Comparison of ENCODE assay signal across 18 cellular contexts in genomic region chr22:39915295-39915726, GRCh38. TPM values are rescaled to one million over a fixed set of nuclear protein-coding genes. Genes with fewer than 3 reads are reported as not detected.
DNase-seq lines count a peak whose midpoint lies in the region; ATAC-seq, FAIRE-seq and TF ChIP-seq lines count a peak whose summit lies in the region.
"Had no signal": no experiment of that assay in that cellular context is flagged by ENCODE, and none has a peak within 500 bp of the region (broad histone marks: within the 10 kb centered on the region; RNA-seq: fewer than 3 reads in every experiment).

No MANE protein-coding gene starts in this region.

- no peak for DNase-seq in CD4-positive, CD25-positive, alpha-beta regulatory T cell
- no peak for DNase-seq in CD8-positive, alpha-beta memory T cell
- peak; percentile 43 for DNase-seq in activated CD8-positive, alpha-beta T cell treated with anti-CD3 and anti-CD28 coated beads, Interleukin-2, amount 10 ng/mL, durations not matched to agents 7 days and 5 days
- DNase-seq in memory B cell (ENCODE audit: low spot score in 2 of 2): no peak
- DNase-seq in left ventricle myocardium inferior: no peak
- DNase-seq in GM19239 (ENCODE audit: insufficient read length, low spot score): no peak
- DNase-seq in mucosa of descending colon: no peak
- DNase-seq: activated CD8-positive, alpha-beta memory T cell treated with anti-CD3 and anti-CD28 coated beads, Interleukin-2, amount 50 U/mL, for 4 hours; gastrocnemius medialis; Kasumi-1; NCI-H146; NCI-H345 had no signal

- peak overlapping the region; percentile 53 to 87 (median 58) for H3K4me3 Mint-ChIP-seq in CD4-positive, CD25-positive, alpha-beta regulatory T cell
- H3K4me3 Mint-ChIP-seq in CD8-positive, alpha-beta memory T cell: peak overlapping the region; percentile 84 to 99 (median 92)
- H3K4me3 Mint-ChIP-seq in activated CD8-positive, alpha-beta T cell treated with anti-CD3 and anti-CD28 coated beads, Interleukin-2, amount 10 ng/mL, durations not matched to agents 7 days and 5 days: peak overlapping the region; percentile 95
- peak overlapping the region; percentile 13 for H3K4me3 Mint-ChIP-seq in memory B cell

- intact Hi-C loops in left ventricle myocardium inferior (cut with micrococcal nuclease): no loop called here
- intact Hi-C loops in mucosa of descending colon (cut with DNase I, micrococcal nuclease): loop anchor here in 1 of 2 donors (10.0 kb wide), 1 partner anchor 61 kb away; no protein-coding TSS in a partner anchor

- H3K27ac ChIP-seq in CD4-positive, CD25-positive, alpha-beta regulatory T cell (ENCODE audit: insufficient read depth, low read length, poor library complexity, severe bottlenecking): peak overlapping the region; percentile 84
- peak overlapping the region; percentile 10 for H3K27ac ChIP-seq in CD8-positive, alpha-beta memory T cell (ENCODE audit: low read depth, low read length)
- H3K27ac ChIP-seq in left ventricle myocardium inferior (replicated peaks): no peak overlapping the region
- H3K27ac ChIP-seq: BLaER1, gastrocnemius medialis, right atrium auricular region, thoracic aorta had no signal

- H3K9me3 Mint-ChIP-seq in CD4-positive, CD25-positive, alpha-beta regulatory T cell: no peaks in the 10 kb centered on the region
- no peaks in the 10 kb centered on the region for H3K9me3 Mint-ChIP-seq in CD8-positive, alpha-beta memory T cell
- no peaks in the 10 kb centered on the region for H3K9me3 Mint-ChIP-seq in activated CD8-positive, alpha-beta T cell treated with anti-CD3 and anti-CD28 coated beads, Interleukin-2, amount 10 ng/mL, durations not matched to agents 7 days and 5 days (ENCODE audit: insufficient read depth)
- no peaks in the 10 kb centered on the region for H3K9me3 Mint-ChIP-seq in memory B cell

- POLR2A ChIA-PET in CD8-positive, alpha-beta memory T cell (lab: Charles Lee): interaction anchor here (0.6 to 1.5 kb wide), 4 partner anchors 9 to 13 kb away, joined by 3 to 6 read pairs (median 4); no protein-coding TSS in a partner anchor
- POLR2A ChIA-PET in activated CD8-positive, alpha-beta T cell treated with anti-CD3 and anti-CD28 coated beads, Interleukin-2, amount 10 ng/mL, durations not matched to agents 7 days and 5 days (lab: Charles Lee): interaction anchor here (1.3 to 17.3 kb wide), 6 partner anchors 9 to 129 kb away, joined by 3 to 412 read pairs (median 30); partner anchors contain the start of gene GRAP2

- peaks cover 97% of the 10 kb centered on the region for H3K4me1 ChIP-seq in CD4-positive, CD25-positive, alpha-beta regulatory T cell (ENCODE audit: control insufficient read depth, insufficient read depth, low read length, poor library complexity, severe bottlenecking)
- peaks cover 97% of the 10 kb centered on the region for H3K4me1 ChIP-seq in CD8-positive, alpha-beta memory T cell (ENCODE audit: insufficient read depth, low read length)
- H3K4me1 ChIP-seq in left ventricle myocardium inferior: peaks cover 4% of the 10 kb centered on the region
- no peaks in the 10 kb centered on the region for H3K4me1 ChIP-seq in mucosa of descending colon (ENCODE audit: low read depth)
- H3K4me1 ChIP-seq: gastrocnemius medialis, right atrium auricular region had no signal

- H3K36me3 ChIP-seq in CD4-positive, CD25-positive, alpha-beta regulatory T cell (ENCODE audit: control insufficient read depth, insufficient read depth, low read length): no peaks in the 10 kb centered on the region
- H3K36me3 ChIP-seq in CD8-positive, alpha-beta memory T cell (ENCODE audit: insufficient read depth, low read length): no peaks in the 10 kb centered on the region
- no peaks in the 10 kb centered on the region for H3K36me3 ChIP-seq in left ventricle myocardium inferior
- no peaks in the 10 kb centered on the region for H3K36me3 ChIP-seq in mucosa of descending colon (ENCODE audit: low read depth)
- H3K36me3 ChIP-seq: BLaER1, gastrocnemius medialis, right atrium auricular region, thoracic aorta had no signal

- CTCF ChIA-PET in CD8-positive, alpha-beta memory T cell (lab: Charles Lee): interaction anchor here (1.1 to 6.0 kb wide), 4 partner anchors 9 to 21 kb away, joined by 3 to 36 read pairs (median 20); no protein-coding TSS in a partner anchor
- CTCF ChIA-PET in activated CD8-positive, alpha-beta T cell treated with anti-CD3 and anti-CD28 coated beads, Interleukin-2, amount 10 ng/mL, durations not matched to agents 7 days and 5 days (lab: Charles Lee): interaction anchor here (1.2 to 16.0 kb wide), 9 partner anchors 8 to 386 kb away, joined by 3 to 242 read pairs (median 8); no protein-coding TSS in a partner anchor

- no peaks in the 10 kb centered on the region for H3K9me3 ChIP-seq in CD4-positive, CD25-positive, alpha-beta regulatory T cell (ENCODE audit: control insufficient read depth in 2 of 2, low read length in 2 of 2)
- H3K9me3 ChIP-seq in CD8-positive, alpha-beta memory T cell (ENCODE audit: low read length): no peaks in the 10 kb centered on the region
- H3K9me3 ChIP-seq in left ventricle myocardium inferior (replicated peaks) (no peaks in the 10 kb centered on the region), mucosa of descending colon (no peaks in the 10 kb centered on the region)
- H3K9me3 ChIP-seq: BLaER1, gastrocnemius medialis, right atrium auricular region, thoracic aorta had no signal

- H3K27me3 Mint-ChIP-seq in CD4-positive, CD25-positive, alpha-beta regulatory T cell: no peaks in the 10 kb centered on the region
- no peaks in the 10 kb centered on the region for H3K27me3 Mint-ChIP-seq in CD8-positive, alpha-beta memory T cell
- no peaks in the 10 kb centered on the region for H3K27me3 Mint-ChIP-seq in activated CD8-positive, alpha-beta T cell treated with anti-CD3 and anti-CD28 coated beads, Interleukin-2, amount 10 ng/mL, durations not matched to agents 7 days and 5 days (ENCODE audit: low read depth)
- H3K27me3 Mint-ChIP-seq in memory B cell: no peaks in the 10 kb centered on the region

- ATAC-seq in CD4-positive, CD25-positive, alpha-beta regulatory T cell (ENCODE audit: low read depth in 2 of 2): no peak
- ATAC-seq in activated CD8-positive, alpha-beta T cell treated with anti-CD3 and anti-CD28 coated beads, Interleukin-2, amount 10 ng/mL, durations not matched to agents 7 days and 5 days: peak; percentile 28
- ATAC-seq in memory B cell (ENCODE audit: low read depth) (no peak), mucosa of descending colon (no peak), HG02970 (IDR thresholded peaks at IDR 0.05; ENCODE audit: low FRiP score, unreplicated experiment) (no peak)
- ATAC-seq: gastrocnemius medialis had no signal

- peak overlapping the region; percentile 69 for H3K4me3 ChIP-seq in CD4-positive, CD25-positive, alpha-beta regulatory T cell (ENCODE audit: low read depth, low read length)
- H3K4me3 ChIP-seq in CD8-positive, alpha-beta memory T cell (ENCODE audit: low read length): no peak overlapping the region
- H3K4me3 ChIP-seq in left ventricle myocardium inferior (no peak overlapping the region), mucosa of descending colon (no peak overlapping the region)
- H3K4me3 ChIP-seq: BLaER1, gastrocnemius medialis, lung, right atrium auricular region, thoracic aorta had no signal

- no peak for FAIRE-seq in GM19239 (lab: Jason Lieb, UNC)

- H3K4me1 Mint-ChIP-seq in CD4-positive, CD25-positive, alpha-beta regulatory T cell: peaks cover 43 to 96% (median 75%) of the 10 kb centered on the region in 4 donors
- peaks cover 90 to 100% (median 98%) of the 10 kb centered on the region in 3 donors for H3K4me1 Mint-ChIP-seq in CD8-positive, alpha-beta memory T cell
- H3K4me1 Mint-ChIP-seq in activated CD8-positive, alpha-beta T cell treated with anti-CD3 and anti-CD28 coated beads, Interleukin-2, amount 10 ng/mL, durations not matched to agents 7 days and 5 days (ENCODE audit: low read depth): peaks cover 88% of the 10 kb centered on the region
- peaks cover 8% of the 10 kb centered on the region for H3K4me1 Mint-ChIP-seq in memory B cell

- H3K27ac Mint-ChIP-seq in CD4-positive, CD25-positive, alpha-beta regulatory T cell: peak overlapping the region; percentile 85 to 92 (median 91)
- H3K27ac Mint-ChIP-seq in CD8-positive, alpha-beta memory T cell: peak overlapping the region in 7 of 8 donors; percentile 91 to 99 (median 95)
- peak overlapping the region; percentile 97 for H3K27ac Mint-ChIP-seq in activated CD8-positive, alpha-beta T cell treated with anti-CD3 and anti-CD28 coated beads, Interleukin-2, amount 10 ng/mL, durations not matched to agents 7 days and 5 days
- H3K27ac Mint-ChIP-seq in memory B cell: peak overlapping the region; percentile 8

- peaks cover 26% of the 10 kb centered on the region for H3K36me3 Mint-ChIP-seq in CD4-positive, CD25-positive, alpha-beta regulatory T cell
- peaks cover 3 to 56% (median 22%) of the 10 kb centered on the region in 3 donors for H3K36me3 Mint-ChIP-seq in CD8-positive, alpha-beta memory T cell
- peaks cover 73% of the 10 kb centered on the region for H3K36me3 Mint-ChIP-seq in activated CD8-positive, alpha-beta T cell treated with anti-CD3 and anti-CD28 coated beads, Interleukin-2, amount 10 ng/mL, durations not matched to agents 7 days and 5 days (ENCODE audit: low read depth)
- peaks cover 6% of the 10 kb centered on the region for H3K36me3 Mint-ChIP-seq in memory B cell

- TF ChIP-seq CTCF in left ventricle myocardium inferior (IDR thresholded peaks at IDR 0.05; ENCODE audit: borderline replicate concordance) (no peak), mucosa of descending colon (IDR thresholded peaks at IDR 0.05) (no peak)

- H3K27me3 ChIP-seq in CD4-positive, CD25-positive, alpha-beta regulatory T cell (ENCODE audit: control insufficient read depth, insufficient read depth, low read length): no peaks in the 10 kb centered on the region
- no peaks in the 10 kb centered on the region for H3K27me3 ChIP-seq in CD8-positive, alpha-beta memory T cell (ENCODE audit: insufficient read depth, low read length, poor library complexity, severe bottlenecking)
- peaks cover 90% of the 10 kb centered on the region for H3K27me3 ChIP-seq in left ventricle myocardium inferior (ENCODE audit: low read depth)
- H3K27me3 ChIP-seq: BLaER1, right atrium auricular region had no signal

RNA-seq across cellular contexts. Expression of gene GRAP2, which starts 14.4 kb away (rescaled TPM):
- 160 TPM for total RNA-seq in CD4-positive, CD25-positive, alpha-beta regulatory T cell
- 10 to 100 TPM; 48.9 to 79.2 (median 52.2) TPM for polyA plus RNA-seq in CD4-positive, CD25-positive, alpha-beta regulatory T cell
- total RNA-seq in CD8-positive, alpha-beta memory T cell: 10 to 100 TPM; 41.8 to 53.2 TPM
- 103 TPM for polyA plus RNA-seq in CD8-positive, alpha-beta memory T cell
- total RNA-seq in activated CD8-positive, alpha-beta T cell treated with anti-CD3 and anti-CD28 coated beads, Interleukin-2, amount 10 ng/mL, durations not matched to agents 7 days and 5 days: 100 to 1,000 TPM; 235 to 239 TPM
- total RNA-seq in left ventricle myocardium inferior (1.6 TPM), mucosa of descending colon (1 to 10 TPM; 3.4 to 5.5 (median 4.2) TPM)

RNA-seq across cellular contexts. Expression of gene ENTHD1, which starts 21.8 kb away (rescaled TPM):
- total RNA-seq in CD4-positive, CD25-positive, alpha-beta regulatory T cell: not detected
- under 1 TPM; 0.13 to 0.32 (median 0.18) TPM for polyA plus RNA-seq in CD4-positive, CD25-positive, alpha-beta regulatory T cell
- under 1 TPM; 0.16 to 0.35 TPM for total RNA-seq in CD8-positive, alpha-beta memory T cell
- polyA plus RNA-seq in CD8-positive, alpha-beta memory T cell: 0.16 TPM
- total RNA-seq in activated CD8-positive, alpha-beta T cell treated with anti-CD3 and anti-CD28 coated beads, Interleukin-2, amount 10 ng/mL, durations not matched to agents 7 days and 5 days: under 1 TPM in 1 of 2 experiments, not detected in 1; 0.11 TPM
- total RNA-seq in left ventricle myocardium inferior (not detected), mucosa of descending colon (not detected)
- total RNA-seq: cerebellum, gastrocnemius medialis, right atrium auricular region, thoracic aorta had no signal

RNA-seq across cellular contexts. Expression of gene TMA7B, which starts 44.9 kb away (rescaled TPM):
- 13.0 TPM for total RNA-seq in CD4-positive, CD25-positive, alpha-beta regulatory T cell
- 1 to 10 TPM in 3 of 4 donors, under 1 TPM in 1; 0.91 to 1.8 (median 1.5) TPM for polyA plus RNA-seq in CD4-positive, CD25-positive, alpha-beta regulatory T cell
- 1 to 10 TPM; 1.4 to 2.0 TPM for total RNA-seq in CD8-positive, alpha-beta memory T cell
- 3.0 TPM for polyA plus RNA-seq in CD8-positive, alpha-beta memory T cell
- total RNA-seq in activated CD8-positive, alpha-beta T cell treated with anti-CD3 and anti-CD28 coated beads, Interleukin-2, amount 10 ng/mL, durations not matched to agents 7 days and 5 days: 1 to 10 TPM; 8.6 to 8.7 TPM
- total RNA-seq in left ventricle myocardium inferior (not detected), mucosa of descending colon (under 1 TPM; 0.22 to 0.51 (median 0.23) TPM)
- total RNA-seq: cerebellum, gastrocnemius medialis, right atrium auricular region had no signal

Comparison
In these comparisons a context has a peak if more than half of its experiments do, and no peak if none do; other contexts are left out.
1. H3K27ac Mint-ChIP-seq: peak in every context shown above with its lines; median percentile 97 in activated CD8-positive, alpha-beta T cell treated with anti-CD3 and anti-CD28 coated beads, Interleukin-2, amount 10 ng/mL, durations not matched to agents 7 days and 5 days; 95 in CD8-positive, alpha-beta memory T cell; 91 in CD4-positive, CD25-positive, alpha-beta regulatory T cell; 8 in memory B cell.
2. H3K4me3 Mint-ChIP-seq: peak in every context shown above with its lines; median percentile 95 in activated CD8-positive, alpha-beta T cell treated with anti-CD3 and anti-CD28 coated beads, Interleukin-2, amount 10 ng/mL, durations not matched to agents 7 days and 5 days; 92 in CD8-positive, alpha-beta memory T cell; 58 in CD4-positive, CD25-positive, alpha-beta regulatory T cell; 13 in memory B cell.
3. RNA of gene GRAP2, which starts 14.4 kb away (total RNA-seq): 235 to 239 TPM in activated CD8-positive, alpha-beta T cell treated with anti-CD3 and anti-CD28 coated beads, Interleukin-2, amount 10 ng/mL, durations not matched to agents 7 days and 5 days, 160 TPM in CD4-positive, CD25-positive, alpha-beta regulatory T cell (single experiment) and 41.8 to 53.2 TPM in CD8-positive, alpha-beta memory T cell; 3.4 to 5.5 TPM in mucosa of descending colon and 1.6 TPM in left ventricle myocardium inferior (single experiment); every median in the first group is over 4 times any median in the second.